22 cellular contexts compared by ENCODE assay signal in the genomic region with DNA sequence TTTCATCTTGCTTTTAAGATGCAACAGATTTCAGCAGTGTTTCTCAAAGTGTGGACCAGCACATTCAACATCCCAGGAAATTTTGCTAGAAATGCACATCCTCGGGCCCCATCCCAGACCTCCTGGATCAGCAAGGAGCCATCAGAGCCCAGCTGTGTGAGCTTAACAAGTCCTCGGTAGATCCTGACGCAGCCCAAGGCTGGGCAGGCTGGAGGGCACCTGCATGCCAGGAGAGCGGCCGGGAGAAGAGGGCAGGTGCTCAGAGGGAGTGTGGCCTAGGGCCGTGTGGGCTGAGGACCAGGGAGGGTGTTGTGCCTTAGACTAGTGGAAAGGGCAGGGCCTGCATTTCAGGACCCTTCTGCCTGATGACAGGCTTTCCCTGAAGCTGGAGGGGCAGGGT. TPM values are rescaled to one million over a fixed set of nuclear protein-coding genes. Genes with fewer than 3 reads are reported as not detected.
DNase-seq lines count a peak whose midpoint lies in the region; ATAC-seq, FAIRE-seq and TF ChIP-seq lines count a peak whose summit lies in the region.
"Had no signal": no experiment of that assay in that cellular context is flagged by ENCODE, and none has a peak within 500 bp of the region (broad histone marks: within the 10 kb centered on the region; RNA-seq: fewer than 3 reads in every experiment).

No MANE protein-coding gene starts in this region.

- CTCF ChIA-PET in activated naive CD4-positive, alpha-beta T cell treated with anti-CD3 and anti-CD28 coated beads, Interleukin-2, amount 10 ng/mL, durations not matched to agents 7 days and 5 days (lab: Charles Lee), result no interaction called here
- CTCF ChIA-PET in CD8-positive, alpha-beta memory T cell (lab: Charles Lee), result interaction anchor here (3.4 kb wide), 1 partner anchor 24 kb away, joined by 15 read pairs; no protein-coding TSS in a partner anchor

- peaks cover 34% of the 10 kb centered on the region for H3K27me3 Mint-ChIP-seq in activated naive CD4-positive, alpha-beta T cell treated with anti-CD3 and anti-CD28 coated beads, Interleukin-2, amount 10 ng/mL, durations not matched to agents 7 days and 5 days
- no peaks in the 10 kb centered on the region for H3K27me3 Mint-ChIP-seq in CD8-positive, alpha-beta memory T cell
- peaks cover 19% of the 10 kb centered on the region for H3K27me3 Mint-ChIP-seq in memory B cell

- WGBS in spleen, 5 donors, result 88 to 99% (median 93%) methylated on average over 6 of the region's 6 CpGs

- DNase-seq in activated naive CD4-positive, alpha-beta T cell treated with anti-CD3 and anti-CD28 coated beads, Interleukin-2, amount 10 ng/mL, durations not matched to agents 7 days and 5 days, result no peak
- no peak for DNase-seq in activated naive CD4-positive, alpha-beta T cell treated with anti-CD3 and anti-CD28 coated beads, Interleukin-2, amount 50 U/mL, for 16 hours
- no peak for DNase-seq in CD8-positive, alpha-beta memory T cell
- no peak for DNase-seq in memory B cell (ENCODE audit: low spot score in 2 of 2)
- peak; percentile 66 for DNase-seq in spleen
- DNase-seq in GM19239 (ENCODE audit: insufficient read length, low spot score), result no peak
- no peak for DNase-seq in T-helper 9 cell
- no peak for DNase-seq in activated CD4-positive, CD25-positive, alpha-beta regulatory T cell (lab: John Stamatoyannopoulos, UW)
- DNase-seq: DMS53; EL; GM23248; MM.1S; NCI-H1105 treated with DMSO at 0.1 percent for 48 hours; NCI-H1694; NCI-H2081 treated with DMSO at 0.1 percent for 48 hours; NCI-H446 treated with DMSO at 0.1 percent for 48 hours; NCI-H69; NK-92 treated with Interleukin-12 subunit alpha and Interleukin-12 subunit beta, amount 100 ng/mL, for 24 hours; SIG-M5 had no signal

- no peaks in the 10 kb centered on the region for H3K36me3 Mint-ChIP-seq in activated naive CD4-positive, alpha-beta T cell treated with anti-CD3 and anti-CD28 coated beads, Interleukin-2, amount 10 ng/mL, durations not matched to agents 7 days and 5 days
- peaks cover 0 to 5% (median 0%) of the 10 kb centered on the region in 3 donors for H3K36me3 Mint-ChIP-seq in CD8-positive, alpha-beta memory T cell
- no peaks in the 10 kb centered on the region for H3K36me3 Mint-ChIP-seq in memory B cell

- POLR2A ChIA-PET in CD8-positive, alpha-beta memory T cell (lab: Charles Lee), result no interaction called here

- no peaks in the 10 kb centered on the region for H3K9me3 Mint-ChIP-seq in activated naive CD4-positive, alpha-beta T cell treated with anti-CD3 and anti-CD28 coated beads, Interleukin-2, amount 10 ng/mL, durations not matched to agents 7 days and 5 days
- H3K9me3 Mint-ChIP-seq in CD8-positive, alpha-beta memory T cell, result no peaks in the 10 kb centered on the region
- H3K9me3 Mint-ChIP-seq in memory B cell, result no peaks in the 10 kb centered on the region

- no peaks in the 10 kb centered on the region for H3K27me3 ChIP-seq in CD8-positive, alpha-beta memory T cell (ENCODE audit: insufficient read depth, low read length, poor library complexity, severe bottlenecking)
- H3K27me3 ChIP-seq in spleen (replicated peaks in 1 of 7), result peaks cover 0 to 62% (median 11%) of the 10 kb centered on the region in 7 donors

- H3K27ac Mint-ChIP-seq in activated naive CD4-positive, alpha-beta T cell treated with anti-CD3 and anti-CD28 coated beads, Interleukin-2, amount 10 ng/mL, durations not matched to agents 7 days and 5 days, result no peak overlapping the region
- peak overlapping the region in 2 of 8 donors; percentile 38 to 61 for H3K27ac Mint-ChIP-seq in CD8-positive, alpha-beta memory T cell
- H3K27ac Mint-ChIP-seq in memory B cell, result no peak overlapping the region

- H3K4me1 ChIP-seq in CD8-positive, alpha-beta memory T cell (ENCODE audit: insufficient read depth, low read length), result peaks cover 15% of the 10 kb centered on the region
- H3K4me1 ChIP-seq in spleen, result peaks cover 0 to 38% (median 24%) of the 10 kb centered on the region in 6 donors

- H3K4me3 Mint-ChIP-seq in activated naive CD4-positive, alpha-beta T cell treated with anti-CD3 and anti-CD28 coated beads, Interleukin-2, amount 10 ng/mL, durations not matched to agents 7 days and 5 days, result peak overlapping the region; percentile 25
- H3K4me3 Mint-ChIP-seq in CD8-positive, alpha-beta memory T cell, result peak overlapping the region in 5 of 7 donors; percentile 5 to 79 (median 27)
- H3K4me3 Mint-ChIP-seq in memory B cell, result peak overlapping the region; percentile 22

- no peak for ATAC-seq in memory B cell (ENCODE audit: low read depth)
- ATAC-seq: GM12878 had no signal

- H3K9me3 ChIP-seq in CD8-positive, alpha-beta memory T cell (ENCODE audit: low read length), result no peaks in the 10 kb centered on the region
- H3K9me3 ChIP-seq in spleen, result peaks cover 0 to 6% (median 0%) of the 10 kb centered on the region in 8 donors
- H3K9me3 ChIP-seq: HAP-1 had no signal

- intact Hi-C loops in spleen (cut with DNase I; ENCODE audit: low total_unique reads), result no loop called here

- no peak for TF ChIP-seq POLR2A in spleen (IDR thresholded peaks at IDR 0.05)

- no peaks in the 10 kb centered on the region for H3K36me3 ChIP-seq in CD8-positive, alpha-beta memory T cell (ENCODE audit: insufficient read depth, low read length)
- no peaks in the 10 kb centered on the region for H3K36me3 ChIP-seq in spleen
- H3K36me3 ChIP-seq: HAP-1 had no signal

- peaks cover 18% of the 10 kb centered on the region for H3K4me1 Mint-ChIP-seq in activated naive CD4-positive, alpha-beta T cell treated with anti-CD3 and anti-CD28 coated beads, Interleukin-2, amount 10 ng/mL, durations not matched to agents 7 days and 5 days
- H3K4me1 Mint-ChIP-seq in CD8-positive, alpha-beta memory T cell, result peaks cover 18 to 35% (median 33%) of the 10 kb centered on the region in 3 donors
- H3K4me1 Mint-ChIP-seq in memory B cell, result peaks cover 17% of the 10 kb centered on the region

- no peak for FAIRE-seq in GM19239 (lab: Jason Lieb, UNC)
- FAIRE-seq: GM12878, RCC 7860 had no signal

- H3K27ac ChIP-seq in CD8-positive, alpha-beta memory T cell (ENCODE audit: low read depth, low read length), result no peak overlapping the region
- H3K27ac ChIP-seq in spleen, result no peak overlapping the region
- H3K27ac ChIP-seq: GM23248 had no signal

- TF ChIP-seq CTCF in spleen (IDR thresholded peaks at IDR 0.05 in 8 of 11, conservative IDR thresholded peaks at IDR 0.05 in 3 of 11), result no peak

- H3K4me3 ChIP-seq in CD8-positive, alpha-beta memory T cell (ENCODE audit: low read length), result no peak overlapping the region
- no peak overlapping the region for H3K4me3 ChIP-seq in spleen
- H3K4me3 ChIP-seq: GM12878, GM23248, HAP-1 had no signal

RNA-seq across cellular contexts. Expression of a gene that starts 2.2 kb away (rescaled TPM):
- 1 to 10 TPM; 9.1 to 9.6 TPM for total RNA-seq in CD8-positive, alpha-beta memory T cell
- polyA plus RNA-seq in CD8-positive, alpha-beta memory T cell, result 2.5 TPM
- 10 to 100 TPM in 6 of 7 donors, 1 to 10 TPM in 1; 6.6 to 21.4 (median 16.5) TPM for total RNA-seq in spleen
- polyA plus RNA-seq in spleen, result 1 to 10 TPM; 4.3 to 9.0 (median 4.7) TPM
- total RNA-seq: GM23248 had no signal
- polyA plus RNA-seq: GM23248 had no signal
